Comparison of ENCODE assay signal across 15 cellular contexts in genomic region chr21:42533963-42534355, GRCh38. TPM values are rescaled to one million over a fixed set of nuclear protein-coding genes. Genes with fewer than 3 reads are reported as not detected.
DNase-seq lines count a peak whose midpoint lies in the region; ATAC-seq and TF ChIP-seq lines count a peak whose summit lies in the region.
"Had no signal": no experiment of that assay in that cellular context is flagged by ENCODE, and none has a peak within 500 bp of the region (broad histone marks: within the 10 kb centered on the region; RNA-seq: fewer than 3 reads in every experiment).

No MANE protein-coding gene starts in this region.

- WGBS in spleen, 5 donors = 77 to 83% (median 81%) methylated on average over 4 of the region's 4 CpGs

- TF ChIP-seq POLR2A in spleen (IDR thresholded peaks at IDR 0.05) = no peak

- peaks cover 25 to 80% (median 53%) of the 10 kb centered on the region in 6 donors for H3K4me1 ChIP-seq in spleen

- POLR2A ChIA-PET in activated naive CD8-positive, alpha-beta T cell treated with anti-CD3 and anti-CD28 coated beads, Interleukin-2, amount 10 ng/mL, durations not matched to agents 7 days and 5 days (lab: Charles Lee) = no interaction called here

- intact Hi-C loops in spleen (cut with DNase I; ENCODE audit: low total_unique reads) = no loop called here

- H3K4me1 Mint-ChIP-seq in IgD-negative memory B cell = peaks cover 54 to 64% (median 60%) of the 10 kb centered on the region in 3 donors
- H3K4me1 Mint-ChIP-seq in activated naive CD8-positive, alpha-beta T cell treated with anti-CD3 and anti-CD28 coated beads, Interleukin-2, amount 10 ng/mL, durations not matched to agents 7 days and 5 days = peaks cover 18% of the 10 kb centered on the region

- H3K36me3 ChIP-seq in spleen = peaks cover 0 to 62% (median 2%) of the 10 kb centered on the region in 6 donors

- DNase-seq in activated CD8-positive, alpha-beta memory T cell treated with anti-CD3 and anti-CD28 coated beads, Interleukin-2, amount 50 U/mL, for 48 hours = peak; percentile 26
- DNase-seq in activated CD8-positive, alpha-beta memory T cell treated with anti-CD3 and anti-CD28 coated beads for 24 hours = no peak
- DNase-seq in activated naive CD8-positive, alpha-beta T cell treated with anti-CD3 and anti-CD28 coated beads, Interleukin-2, amount 10 ng/mL, durations not matched to agents 7 days and 5 days = no peak
- no peak for DNase-seq in spleen
- DNase-seq in activated gamma-delta T cell (lab: John Stamatoyannopoulos, UW) = no peak
- no peak for DNase-seq in hippocampal formation (lab: John Stamatoyannopoulos, UW)
- DNase-seq: amniotic stem cell; effector memory CD8-positive, alpha-beta T cell; NCI-H1048; NCI-H526 had no signal

- no peak for ATAC-seq in activated naive CD8-positive, alpha-beta T cell treated with anti-CD3 and anti-CD28 coated beads, Interleukin-2, amount 10 ng/mL, durations not matched to agents 7 days and 5 days (ENCODE audit: low read depth)
- ATAC-seq in HG03025 (IDR thresholded peaks at IDR 0.05; ENCODE audit: low FRiP score, unreplicated experiment) = no peak
- ATAC-seq: effector memory CD8-positive, alpha-beta T cell; K562 had no signal

- H3K9me3 Mint-ChIP-seq in IgD-negative memory B cell = no peaks in the 10 kb centered on the region
- no peaks in the 10 kb centered on the region for H3K9me3 Mint-ChIP-seq in activated naive CD8-positive, alpha-beta T cell treated with anti-CD3 and anti-CD28 coated beads, Interleukin-2, amount 10 ng/mL, durations not matched to agents 7 days and 5 days
- H3K9me3 Mint-ChIP-seq: central memory CD8-positive, alpha-beta T cell; effector memory CD8-positive, alpha-beta T cell had no signal

- H3K27ac Mint-ChIP-seq in IgD-negative memory B cell = peak overlapping the region; percentile 90 to 97 (median 92)
- H3K27ac Mint-ChIP-seq in activated naive CD8-positive, alpha-beta T cell treated with anti-CD3 and anti-CD28 coated beads, Interleukin-2, amount 10 ng/mL, durations not matched to agents 7 days and 5 days = peak overlapping the region; percentile 70

- no peaks in the 10 kb centered on the region for H3K27me3 ChIP-seq in spleen (replicated peaks in 1 of 7)

- H3K36me3 Mint-ChIP-seq in IgD-negative memory B cell = peaks cover 7% of the 10 kb centered on the region
- peaks cover 12% of the 10 kb centered on the region for H3K36me3 Mint-ChIP-seq in activated naive CD8-positive, alpha-beta T cell treated with anti-CD3 and anti-CD28 coated beads, Interleukin-2, amount 10 ng/mL, durations not matched to agents 7 days and 5 days

- no peaks in the 10 kb centered on the region for H3K9me3 ChIP-seq in spleen

- H3K4me3 Mint-ChIP-seq in IgD-negative memory B cell = peak overlapping the region; percentile 49 to 90 (median 81)
- peak overlapping the region; percentile 58 for H3K4me3 Mint-ChIP-seq in activated naive CD8-positive, alpha-beta T cell treated with anti-CD3 and anti-CD28 coated beads, Interleukin-2, amount 10 ng/mL, durations not matched to agents 7 days and 5 days
- H3K4me3 Mint-ChIP-seq: central memory CD8-positive, alpha-beta T cell; effector memory CD8-positive, alpha-beta T cell had no signal

- H3K27ac ChIP-seq in spleen = peak overlapping the region in 6 of 8 donors; percentile 51 to 88 (median 74)

- H3K27me3 Mint-ChIP-seq in IgD-negative memory B cell = no peaks in the 10 kb centered on the region
- no peaks in the 10 kb centered on the region for H3K27me3 Mint-ChIP-seq in activated naive CD8-positive, alpha-beta T cell treated with anti-CD3 and anti-CD28 coated beads, Interleukin-2, amount 10 ng/mL, durations not matched to agents 7 days and 5 days
- H3K27me3 Mint-ChIP-seq: central memory CD8-positive, alpha-beta T cell; effector memory CD8-positive, alpha-beta T cell had no signal

- H3K4me3 ChIP-seq in spleen = peak overlapping the region in 2 of 8 donors; percentile 25 to 56
- H3K4me3 ChIP-seq: K562 had no signal

- TF ChIP-seq CTCF in spleen (IDR thresholded peaks at IDR 0.05 in 8 of 11, conservative IDR thresholded peaks at IDR 0.05 in 3 of 11) = no peak

RNA-seq across cellular contexts. Expression of gene SLC37A1, which starts 20.3 kb away (rescaled TPM):
- polyA plus RNA-seq in IgD-negative memory B cell (14.8 TPM), spleen (10 to 100 TPM in 1 of 3 donors, 1 to 10 TPM in 2; 6.9 to 12.0 (median 9.5) TPM)
- total RNA-seq in activated naive CD8-positive, alpha-beta T cell treated with anti-CD3 and anti-CD28 coated beads, Interleukin-2, amount 10 ng/mL, durations not matched to agents 7 days and 5 days = 10 to 100 TPM; 24.7 to 25.4 TPM
- 10 to 100 TPM; 20.9 to 31.4 (median 24.5) TPM for total RNA-seq in spleen

RNA-seq across cellular contexts. Expression of gene RSPH1, which starts 37.9 kb away (rescaled TPM):
- polyA plus RNA-seq in IgD-negative memory B cell (not detected), spleen (under 1 TPM; 0.10 to 0.35 (median 0.26) TPM)
- total RNA-seq in activated naive CD8-positive, alpha-beta T cell treated with anti-CD3 and anti-CD28 coated beads, Interleukin-2, amount 10 ng/mL, durations not matched to agents 7 days and 5 days = not detected
- under 1 TPM in 2 of 7 donors, not detected in 5; 0.25 to 0.33 TPM for total RNA-seq in spleen
- total RNA-seq: fibroblast of lung, K562 had no signal
- polyA plus RNA-seq: fibroblast of lung had no signal
